ENCODE assay signal across 17 cellular contexts in genomic region chr10:63702107-63702506, GRCh38.
A peak's percentile ranks its signal among the peaks of the same experiment; 100 is the strongest.
DNase-seq lines count a peak whose midpoint lies in the region; ATAC-seq and TF ChIP-seq lines count a peak whose summit lies in the region.
"Had no signal": no experiment of that assay in that cellular context is flagged by ENCODE, and none has a peak within 500 bp of the region (broad histone marks: within the 10 kb centered on the region; RNA-seq: fewer than 3 reads in every experiment).

No MANE protein-coding gene starts in this region.

- H3K27ac Mint-ChIP-seq in MCF 10A (ENCODE audit: low read depth, unreplicated experiment): no peak overlapping the region
- H3K27ac Mint-ChIP-seq: GM23338, WTC11 had no signal

- WGBS in adipose tissue, 3 donors: 19 to 36% (median 34%) methylated on average over 1 of the region's 1 CpG

- CTCF ChIA-PET in MCF 10A (lab: Yijun Ruan, JAX): no interaction called here

- no peak for TF ChIP-seq POLR2A in breast epithelium (IDR thresholded peaks at IDR 0.05)

- H3K27me3 Mint-ChIP-seq in MCF 10A (ENCODE audit: insufficient read depth, unreplicated experiment): no peaks in the 10 kb centered on the region

- no peaks in the 10 kb centered on the region for H3K36me3 Mint-ChIP-seq in MCF 10A (ENCODE audit: insufficient read depth, unreplicated experiment)

- intact Hi-C loops in MCF 10A (cut with micrococcal nuclease) (no loop called here), breast epithelium (cut with DNase I; ENCODE audit: low total_unique reads) (loop anchor here (10.0 kb wide), 1 partner anchor 67 kb away; no protein-coding TSS in a partner anchor)

- ATAC-seq in HG03460 (IDR thresholded peaks at IDR 0.05; ENCODE audit: unreplicated experiment) (no peak), GM21528 (IDR thresholded peaks at IDR 0.05; ENCODE audit: low FRiP score, unreplicated experiment) (no peak)
- ATAC-seq: GM23338, PC-3, WTC11 had no signal

- no peaks in the 10 kb centered on the region for H3K9me3 ChIP-seq in breast epithelium
- H3K9me3 ChIP-seq: transverse colon had no signal

- no TSS peak for BruUV-seq in MCF 10A (replicated peaks; lab: Mats Ljungman, UMichigan)

- no peaks in the 10 kb centered on the region for H3K27me3 ChIP-seq in breast epithelium
- H3K27me3 ChIP-seq: transverse colon had no signal

- no peak overlapping the region for H3K4me3 ChIP-seq in breast epithelium
- H3K4me3 ChIP-seq: GM23338, transverse colon had no signal

- DNase-seq in MCF 10A (ENCODE audit: unreplicated experiment) (peak; percentile 35), breast epithelium (ENCODE audit: low spot score in 2 of 2) (no peak), NCI-H146 treated with DMSO at 0.1 percent for 48 hours (lab: John Stamatoyannopoulos, UW; ENCODE audit: unreplicated experiment) (peak; percentile 30), NCI-H526 (lab: John Stamatoyannopoulos, UW) (no peak)
- DNase-seq in stimulated activated CD4-positive, alpha-beta T cell treated with anti-CD3 and anti-CD28 coated beads, Interleukin-1b, Interleukin-23, amount 100 ng/mL, for 48 hours: no peak
- DNase-seq: activated effector memory CD4-positive, alpha-beta T cell treated with anti-CD3 and anti-CD28 coated beads, Interleukin-2, amount 50 U/mL, for 16 hours; AML-193; anterior cingulate cortex; kidney; PC-3; stimulated activated CD4-positive, alpha-beta T cell treated with anti-CD3 and anti-CD28 coated beads, Interleukin-4, amount 100 ng/mL, for 4 hours; transverse colon had no signal

- POLR2A ChIA-PET in MCF 10A (lab: Yijun Ruan, JAX): no interaction called here

- H3K9me3 Mint-ChIP-seq in MCF 10A (ENCODE audit: unreplicated experiment): no peaks in the 10 kb centered on the region
- H3K9me3 Mint-ChIP-seq: GM23338 had no signal

- no peaks in the 10 kb centered on the region for H3K4me1 ChIP-seq in breast epithelium

- H3K36me3 ChIP-seq in breast epithelium: no peaks in the 10 kb centered on the region
- H3K36me3 ChIP-seq: transverse colon had no signal

- H3K4me3 Mint-ChIP-seq in MCF 10A (ENCODE audit: unreplicated experiment): no peak overlapping the region
- H3K4me3 Mint-ChIP-seq: GM23338, WTC11 had no signal

- no peak overlapping the region for H3K27ac ChIP-seq in breast epithelium
- H3K27ac ChIP-seq in adipose tissue (ENCODE audit: low read depth, low read length): peak overlapping the region; percentile 2

- no peak for TF ChIP-seq CTCF in MCF 10A (IDR thresholded peaks at IDR 0.05; ENCODE audit: unreplicated experiment)
- no peak for TF ChIP-seq CTCF in breast epithelium (IDR thresholded peaks at IDR 0.05)

- H3K4me1 Mint-ChIP-seq in MCF 10A (ENCODE audit: insufficient read depth, unreplicated experiment): peaks cover 38% of the 10 kb centered on the region

Comparison
In these comparisons a context has a peak if more than half of its experiments do, and no peak if none do; other contexts are left out.
1. DNase-seq: peak in MCF 10A (single experiment) and NCI-H146 treated with DMSO at 0.1 percent for 48 hours (single experiment); none in breast epithelium (0 of 2), stimulated activated CD4-positive, alpha-beta T cell treated with anti-CD3 and anti-CD28 coated beads, Interleukin-1b, Interleukin-23, amount 100 ng/mL, for 48 hours (single experiment) and NCI-H526 (0 of 2).